In genomic region chr2:63050916-63051794, GRCh38 we compare ENCODE assay signal across 9 cellular contexts. TPM values are rescaled to one million over a fixed set of nuclear protein-coding genes. Genes with fewer than 3 reads are reported as not detected.
DNase-seq lines count a peak whose midpoint lies in the region; ATAC-seq and TF ChIP-seq lines count a peak whose summit lies in the region.
"Had no signal": no experiment of that assay in that cellular context is flagged by ENCODE, and none has a peak within 500 bp of the region (broad histone marks: within the 10 kb centered on the region; RNA-seq: fewer than 3 reads in every experiment).

No MANE protein-coding gene starts in this region.

- H3K4me1 ChIP-seq in H9 (ENCODE audit: insufficient read depth, low read length): peaks cover 5% of the 10 kb centered on the region; the same call in 1 of the 2 replicates
- no peaks in the 10 kb centered on the region for H3K4me1 ChIP-seq in RWPE2 (ENCODE audit: insufficient read depth, poor library complexity, severe bottlenecking)
- H3K4me1 ChIP-seq in trophoblast cell (ENCODE audit: control insufficient read depth in 1 of 2, insufficient read depth in 2 of 2, low read length in 2 of 2): peaks cover 43 to 46% of the 10 kb centered on the region in 2 experiments

- H3K4ac ChIP-seq in H9 (ENCODE audit: low read depth, low read length) (no peak overlapping the region), trophoblast cell (ENCODE audit: low read depth, low read length) (no peak overlapping the region)

- peaks cover 95% of the 10 kb centered on the region for H3K27me3 Mint-ChIP-seq in H9 (ENCODE audit: low read depth)

- no peak overlapping the region for H2BK20ac ChIP-seq in H9 (ENCODE audit: low read depth, low read length, poor library complexity, severe bottlenecking)

- no peak overlapping the region for H2BK120ac ChIP-seq in H9 (ENCODE audit: low read depth, low read length, poor library complexity, severe bottlenecking)
- no peak overlapping the region for H2BK120ac ChIP-seq in trophoblast cell (ENCODE audit: insufficient read depth, low read length, poor library complexity)

- TF ChIP-seq CTCF in H9 (conservative IDR thresholded peaks at IDR 0.05) (peak; percentile 33; the same call in 1 of the 3 replicates), RWPE2 (IDR thresholded peaks at IDR 0.05; ENCODE audit: poor library complexity, severe bottlenecking) (no peak), epithelial cell of proximal tubule (conservative IDR thresholded peaks at IDR 0.05; ENCODE audit: low read depth, low read length) (no peak)

- H3K36me3 Mint-ChIP-seq in H9 (ENCODE audit: insufficient read depth in 1 of 3, low read depth in 3 of 3): no peaks in the 10 kb centered on the region; a peak in 2 of 7 replicates

- H3K27ac ChIP-seq in H9 (ENCODE audit: insufficient read length, low read depth, low read length) (no peak overlapping the region), RWPE2 (ENCODE audit: poor library complexity, severe bottlenecking) (peak overlapping the region; percentile 57), trophoblast cell (ENCODE audit: low read depth, low read length) (no peak overlapping the region)

- peaks cover 5% of the 10 kb centered on the region for H4K20me1 ChIP-seq in H9 (ENCODE audit: control insufficient read depth, insufficient read depth, insufficient read length)

- peak overlapping the region; percentile 66 for H3K4me2 ChIP-seq in H9 (ENCODE audit: insufficient read depth, insufficient read length, low read length)
- peak overlapping the region; percentile 64 for H3K4me2 ChIP-seq in trophoblast cell (ENCODE audit: low read length)

- H2AK5ac ChIP-seq in H9 (ENCODE audit: insufficient read length, low read length): no peak overlapping the region
- no peak overlapping the region for H2AK5ac ChIP-seq in trophoblast cell (ENCODE audit: low read length)

- H2AFZ ChIP-seq in H9 (ENCODE audit: low read length): no peak overlapping the region
- no peak overlapping the region for H2AFZ ChIP-seq in trophoblast cell (ENCODE audit: insufficient read depth, low read length, poor library complexity)

- H3K27ac Mint-ChIP-seq in H9: no peak overlapping the region

- no peak overlapping the region for H3K56ac ChIP-seq in H9 (ENCODE audit: insufficient read length, low read depth, low read length)

- ATAC-seq in RWPE2 (ENCODE audit: low read depth): peak; percentile 3; the same call in 1 of the 3 replicates

- H3K36me3 ChIP-seq in RWPE2 (ENCODE audit: low read depth) (peaks cover 3% of the 10 kb centered on the region), trophoblast cell (ENCODE audit: control insufficient read depth in 1 of 2, insufficient read depth in 2 of 2, low read length in 2 of 2) (no peaks in the 10 kb centered on the region)

- peaks cover 2 to 6% of the 10 kb centered on the region in 2 experiments; a peak in 3 of 5 replicates for H3K9me3 Mint-ChIP-seq in H9

- no peak overlapping the region for H3T11ph ChIP-seq in H9 (ENCODE audit: low read length)

- no peaks in the 10 kb centered on the region for H3K9me3 ChIP-seq in H9 (ENCODE audit: control insufficient read depth, low read depth, low read length)
- H3K9me3 ChIP-seq in RWPE2 (ENCODE audit: severe bottlenecking): no peaks in the 10 kb centered on the region
- H3K9me3 ChIP-seq in trophoblast cell (ENCODE audit: insufficient read depth, low read depth, low read length): peaks cover 12% of the 10 kb centered on the region

- H3K23ac ChIP-seq in H9 (ENCODE audit: insufficient read length, low read depth, low read length) (no peak overlapping the region), trophoblast cell (ENCODE audit: low read length) (no peak overlapping the region)

- no peak overlapping the region for H3K18ac ChIP-seq in H9 (ENCODE audit: insufficient read length, low read depth, low read length)
- no peak overlapping the region for H3K18ac ChIP-seq in trophoblast cell (ENCODE audit: low read length)

- H4K91ac ChIP-seq in H9 (ENCODE audit: insufficient read length, low read depth, low read length) (no peak overlapping the region), trophoblast cell (ENCODE audit: low read depth, low read length) (no peak overlapping the region)

- H3K4me3 ChIP-seq in RWPE2 (ENCODE audit: severe bottlenecking): peak overlapping the region; percentile 92
- peak overlapping the region; percentile 65 for H3K4me3 ChIP-seq in epithelial cell of proximal tubule (ENCODE audit: low read depth, low read length)
- H3K4me3 ChIP-seq in trophoblast cell (ENCODE audit: low read depth, low read length): peak overlapping the region; percentile 40

- peak overlapping the region; percentile 62 to 87 for H3K4me3 Mint-ChIP-seq in H9

- H3K27me3 ChIP-seq in H9 (ENCODE audit: insufficient read depth, low read length) (peaks cover 64% of the 10 kb centered on the region), RWPE2 (ENCODE audit: insufficient read depth, poor library complexity, severe bottlenecking) (no peaks in the 10 kb centered on the region), trophoblast cell (ENCODE audit: insufficient read depth, low read length) (peaks cover 92% of the 10 kb centered on the region)

- H4K8ac ChIP-seq in H9 (replicated peaks; ENCODE audit: insufficient read length, low read depth, low read length) (no peak overlapping the region), trophoblast cell (ENCODE audit: low read depth, low read length) (peak overlapping the region; percentile 32)

- no peak overlapping the region for H4K12ac ChIP-seq in trophoblast cell (ENCODE audit: low read depth, low read length)

- peaks cover 63 to 71% of the 10 kb centered on the region in 2 experiments for H3K4me1 Mint-ChIP-seq in H9

- H3K23me2 ChIP-seq in H9 (ENCODE audit: insufficient read length, low read depth, low read length, poor library complexity, severe bottlenecking): peaks cover 53% of the 10 kb centered on the region

- H2BK12ac ChIP-seq in H9 (ENCODE audit: insufficient read length, low read depth, low read length): no peak overlapping the region
- H2BK12ac ChIP-seq in trophoblast cell (ENCODE audit: low read length): no peak overlapping the region

- no peak overlapping the region for H2BK15ac ChIP-seq in H9 (ENCODE audit: low read depth, low read length)

- H3K79me2 ChIP-seq in H9 (ENCODE audit: insufficient read depth, low read length) (no peaks in the 10 kb centered on the region), trophoblast cell (ENCODE audit: control insufficient read depth, insufficient read depth, low read length, poor library complexity) (no peaks in the 10 kb centered on the region)

- H3K14ac ChIP-seq in H9 (ENCODE audit: insufficient read depth, low read length) (no peak overlapping the region), trophoblast cell (ENCODE audit: low read length) (no peak overlapping the region)

- WGBS in H9 (ENCODE audit: extremely low coverage, insufficient read length, low lambda C conversion rate): no CpG with 5 or more reads among the region's 50 CpGs
- no CpG with 5 or more reads among the region's 50 CpGs for WGBS in trophoblast cell (ENCODE audit: extremely low coverage, insufficient coverage, insufficient read length)

- H2BK5ac ChIP-seq in H9 (ENCODE audit: insufficient read length, low read length) (no peak overlapping the region), trophoblast cell (ENCODE audit: low read depth, low read length, poor library complexity) (no peak overlapping the region)

- DNase-seq in DMS79 treated with DMSO at 0.1 percent for 48 hours (lab: John Stamatoyannopoulos, UW): peak; percentile 38
- DNase-seq in DMS79 (lab: John Stamatoyannopoulos, UW): no peak
- peak; percentile 75 for DNase-seq in H9
- no peak for DNase-seq in RWPE2 (ENCODE audit: low spot score)
- DNase-seq in epithelial cell of proximal tubule (ENCODE audit: low read depth): no peak
- peak in 1 of 2 donors; percentile 23 for DNase-seq in trophoblast cell
- DNase-seq in central memory CD4-positive, alpha-beta T cell: no peak
- no peak for DNase-seq in SKM-1 (lab: John Stamatoyannopoulos, UW; ENCODE audit: unreplicated experiment)

- no peak overlapping the region for H4K5ac ChIP-seq in H9 (ENCODE audit: insufficient read length, low read depth, low read length)

- H3K9ac ChIP-seq in H9 (ENCODE audit: extremely low read depth, insufficient read length, low read length) (peak overlapping the region; percentile 42), trophoblast cell (ENCODE audit: low read length) (no peak overlapping the region)

- no peaks in the 10 kb centered on the region for H3K79me1 ChIP-seq in H9 (ENCODE audit: insufficient read depth, low read depth, low read length, poor library complexity, severe bottlenecking)
- no peaks in the 10 kb centered on the region for H3K79me1 ChIP-seq in trophoblast cell (ENCODE audit: low read length)

RNA-seq across cellular contexts. Expression of gene OTX1, which starts 0.5 kb away (rescaled TPM):
- 0.11 and 0.13 TPM in 2 replicates for total RNA-seq in H9 (2021)
- not detected in 2 replicates for total RNA-seq in epithelial cell of proximal tubule
- 0.46 and 0.59 TPM in 2 replicates for polyA plus RNA-seq in trophoblast cell (2013)
- total RNA-seq: subcutaneous adipose tissue had no signal

Comparison
In these comparisons a context has a peak if more than half of its experiments do, and no peak if none do; other contexts are left out.
1. DNase-seq: peak in DMS79 treated with DMSO at 0.1 percent for 48 hours (single experiment) and H9 (single experiment); none in DMS79 (single experiment), RWPE2 (single experiment), epithelial cell of proximal tubule (single experiment), central memory CD4-positive, alpha-beta T cell (single experiment) and SKM-1 (single experiment).
2. H3K4me3 ChIP-seq: peak in every context shown above with its lines; median percentile 92 in RWPE2; 65 in epithelial cell of proximal tubule; 40 in trophoblast cell.